In genomic region chr18:47747260-47747795, GRCh38 we compare ENCODE assay signal across 18 cellular contexts.
DNase-seq lines count a peak whose midpoint lies in the region; ATAC-seq and TF ChIP-seq lines count a peak whose summit lies in the region.
"Had no signal": no experiment of that assay in that cellular context is flagged by ENCODE, and none has a peak within 500 bp of the region (broad histone marks: within the 10 kb centered on the region; RNA-seq: fewer than 3 reads in every experiment).

No MANE protein-coding gene starts in this region.

- intact Hi-C loops in stomach (cut with DNase I; ENCODE audit: low total_unique reads): loop anchor here (5.0 to 10.0 kb wide), 2 partner anchors 530 to 643 kb away; no protein-coding TSS in a partner anchor

- H3K4me1 ChIP-seq in stomach: peaks cover 0 to 12% (median 5%) of the 10 kb centered on the region in 4 donors

- peak; percentile 39 for DNase-seq in activated CD8-positive, alpha-beta memory T cell treated with anti-CD3 and anti-CD28 coated beads, Interleukin-2, amount 50 U/mL, for 48 hours
- no peak for DNase-seq in activated CD8-positive, alpha-beta memory T cell treated with anti-CD3 and anti-CD28 coated beads for 24 hours
- no peak for DNase-seq in T-helper 17 cell
- DNase-seq in mucosa of gallbladder (ENCODE audit: low spot score): peak; percentile 0
- DNase-seq in stomach: peak; percentile 19
- DNase-seq in HUDEP-2 (lab: John Stamatoyannopoulos, UW; ENCODE audit: unreplicated experiment in 76 of 76): no peak
- DNase-seq in NCI-H2196 (lab: John Stamatoyannopoulos, UW; ENCODE audit: unreplicated experiment): no peak
- DNase-seq: Calu3; CD8-positive, alpha-beta T cell; DMS 273 treated with DMSO at 0.1 percent for 48 hours; DND-41; EL; GM23248; HCEC 1CT had no signal

- H3K36me3 Mint-ChIP-seq in T-helper 17 cell (ENCODE audit: low read depth): no peaks in the 10 kb centered on the region
- H3K36me3 Mint-ChIP-seq: CD8-positive, alpha-beta T cell had no signal

- WGBS in stomach, 5 donors: 83 to 90% (median 85%) methylated on average over 12 of the region's 12 CpGs

- H3K4me1 Mint-ChIP-seq in T-helper 17 cell: peaks cover 4% of the 10 kb centered on the region

- peaks cover 4% of the 10 kb centered on the region for H3K27me3 Mint-ChIP-seq in T-helper 17 cell

- no peaks in the 10 kb centered on the region for H3K9me3 ChIP-seq in T-helper 17 cell (ENCODE audit: control insufficient read depth, low read length, poor library complexity, severe bottlenecking)
- no peaks in the 10 kb centered on the region for H3K9me3 ChIP-seq in stomach
- H3K9me3 ChIP-seq: BLaER1 treated with 17β-estradiol and CSF1 and Interleukin-3, amounts not matched to agents 10 nM and 100 nM had no signal

- H3K4me3 ChIP-seq in stomach: no peak overlapping the region
- H3K4me3 ChIP-seq: BLaER1 treated with 17β-estradiol and CSF1 and Interleukin-3, amounts not matched to agents 10 nM and 100 nM; GM23248 had no signal

- peak overlapping the region; percentile 41 for H3K4me3 Mint-ChIP-seq in T-helper 17 cell
- H3K4me3 Mint-ChIP-seq: B cell; CD8-positive, alpha-beta T cell had no signal

- peaks cover 0 to 21% (median 0%) of the 10 kb centered on the region in 3 donors for H3K27me3 ChIP-seq in stomach

- ATAC-seq in T-helper 17 cell (no peak), HG03521 (IDR thresholded peaks at IDR 0.05; ENCODE audit: unreplicated experiment) (no peak)
- ATAC-seq: CD8-positive, alpha-beta T cell had no signal

- H3K27ac ChIP-seq in stomach: no peak overlapping the region
- H3K27ac ChIP-seq: 22Rv1; BLaER1 treated with 17β-estradiol and CSF1 and Interleukin-3, amounts not matched to agents 10 nM and 100 nM; GM23248 had no signal

- H3K27ac Mint-ChIP-seq in T-helper 17 cell: no peak overlapping the region
- H3K27ac Mint-ChIP-seq: B cell; CD8-positive, alpha-beta T cell had no signal

- no peak for TF ChIP-seq POLR2A in stomach (IDR thresholded peaks at IDR 0.05)

- TF ChIP-seq EP300 in stomach (IDR thresholded peaks at IDR 0.05): no peak

- no peaks in the 10 kb centered on the region for H3K36me3 ChIP-seq in stomach
- H3K36me3 ChIP-seq: BLaER1 treated with 17β-estradiol and CSF1 and Interleukin-3, amounts not matched to agents 10 nM and 100 nM had no signal

- TF ChIP-seq CTCF in stomach (IDR thresholded peaks at IDR 0.05): no peak

Comparison
In these comparisons a context has a peak if more than half of its experiments do, and no peak if none do; other contexts are left out.
1. DNase-seq: peak in activated CD8-positive, alpha-beta memory T cell treated with anti-CD3 and anti-CD28 coated beads, Interleukin-2, amount 50 U/mL, for 48 hours (single experiment), mucosa of gallbladder (single experiment) and stomach (single experiment); none in activated CD8-positive, alpha-beta memory T cell treated with anti-CD3 and anti-CD28 coated beads for 24 hours (single experiment), T-helper 17 cell (0 of 3), HUDEP-2 (0 of 76) and NCI-H2196 (single experiment).